16 cellular contexts compared by ENCODE assay signal in the genomic region with DNA sequence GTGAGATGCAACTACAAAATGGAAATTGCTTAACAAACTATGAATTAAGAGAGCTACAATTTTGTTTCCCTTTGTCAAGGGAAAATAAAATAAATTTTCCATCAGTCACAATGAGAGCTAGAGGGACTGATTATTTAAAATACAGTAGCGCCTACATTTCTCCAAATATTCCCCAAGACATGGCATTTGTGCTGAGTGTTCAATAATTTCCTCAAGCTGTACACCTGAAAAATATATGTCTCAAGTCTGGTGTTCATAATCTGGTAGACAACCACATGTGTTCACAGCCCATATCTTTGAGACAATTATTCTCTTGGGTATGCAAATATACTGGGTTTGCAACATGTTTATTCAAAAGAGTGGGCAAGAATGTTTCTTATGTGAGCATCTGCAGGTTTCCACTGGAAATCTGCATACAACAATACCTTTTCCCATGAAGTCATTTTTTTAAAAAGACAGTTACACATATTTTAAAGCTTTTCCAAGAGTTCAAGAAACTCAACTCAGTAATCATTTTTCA.
DNase-seq lines count a peak whose midpoint lies in the region; ATAC-seq, FAIRE-seq and TF ChIP-seq lines count a peak whose summit lies in the region.
"Had no signal": no experiment of that assay in that cellular context is flagged by ENCODE, and none has a peak within 500 bp of the region (broad histone marks: within the 10 kb centered on the region; RNA-seq: fewer than 3 reads in every experiment).

No MANE protein-coding gene starts in this region.

- TF ChIP-seq RAD21 in GM12878 (IDR thresholded peaks at IDR 0.05; ENCODE audit: insufficient read depth, low read depth, low read length): no peak

- peak; percentile 9 for FAIRE-seq in GM18507 (lab: Jason Lieb, UNC)
- FAIRE-seq in GM12878 (lab: Jason Lieb, UNC): no peak
- FAIRE-seq: H54, HTR-8/SVneo had no signal

- BruUV-seq in GM12878 (replicated peaks; lab: Mats Ljungman, UMichigan): no TSS peak

- no peak overlapping the region for H3K9ac ChIP-seq in GM12878 (ENCODE audit: control insufficient read depth, insufficient read depth, low read length)
- H3K9ac ChIP-seq: GM23248 had no signal

- H3K4me3 ChIP-seq in GM12878: no peak overlapping the region
- H3K4me3 ChIP-seq: GM23248 had no signal

- ATAC-seq in GM19324 (IDR thresholded peaks at IDR 0.05; ENCODE audit: low FRiP score, unreplicated experiment) (peak; percentile 50), HG03342 (IDR thresholded peaks at IDR 0.05; ENCODE audit: unreplicated experiment) (peak; percentile 52), GM12878 (peak; percentile 31; the same call in 2 of the 3 replicates), left lobe of liver (no peak)
- ATAC-seq: HCT116 had no signal

- H3K4me2 ChIP-seq in GM12878 (ENCODE audit: control insufficient read depth, insufficient read depth): no peak overlapping the region

- peaks cover 8% of the 10 kb centered on the region; the same call in 1 of the 2 replicates for H3K4me1 ChIP-seq in GM12878 (ENCODE audit: control insufficient read depth, insufficient read depth, low read length)

- WGBS in GM12878 (ENCODE audit: insufficient coverage, insufficient replicate concordance, low lambda C conversion rate, missing lambda C conversion rate): 82% methylated on average over 1 of the region's 1 CpG

- H3K36me3 ChIP-seq in GM12878 (ENCODE audit: control insufficient read depth in 2 of 2, insufficient read depth in 2 of 2, low read length in 1 of 2): no peaks in the 10 kb centered on the region

- H3K27ac ChIP-seq in GM12878 (ENCODE audit: control insufficient read depth, insufficient read depth): no peak overlapping the region
- H3K27ac ChIP-seq: GM23248 had no signal

- no peaks in the 10 kb centered on the region for H3K79me2 ChIP-seq in GM12878 (ENCODE audit: control insufficient read depth, insufficient read depth, low read length)

- TF ChIP-seq EP300 in GM12878 (IDR thresholded peaks at IDR 0.05; ENCODE audit: borderline replicate concordance in 1 of 2, control insufficient read depth in 1 of 2, low read depth in 2 of 2, low read length in 2 of 2): no peak

- in situ Hi-C loops in GM12878 (cut with MboI): no loop called here

- no peak for TF ChIP-seq POLR2A in GM12878 (IDR thresholded peaks at IDR 0.05; ENCODE audit: low read depth, low read length)

- RAD21 ChIA-PET in GM12878 (lab: Charles Lee; ENCODE audit: unreplicated experiment): interaction anchor here (0.9 to 1.7 kb wide), 4 partner anchors 47 to 99 kb away, joined by 3 to 7 read pairs (median 3); no protein-coding TSS in a partner anchor

- SMC1A ChIA-PET in GM12878 (lab: Charles Lee; ENCODE audit: uncharacterized antibody, unreplicated experiment): interaction anchor here (0.7 to 4.8 kb wide), 16 partner anchors 8 to 115 kb away, joined by 3 to 33 read pairs (median 5); no protein-coding TSS in a partner anchor

- intact Hi-C loops in GM12878 (cut with micrococcal nuclease; ENCODE audit: unreplicated experiment): loop anchor here (5.0 kb wide), 1 partner anchor 76 kb away; no protein-coding TSS in a partner anchor

- H3K27me3 ChIP-seq in GM12878 (replicated peaks in 1 of 2; ENCODE audit: control insufficient read depth in 2 of 2, insufficient read depth in 2 of 2, low read length in 1 of 2): no peaks in the 10 kb centered on the region

- CTCF ChIA-PET in GM12878 (lab: Yijun Ruan, JAX): interaction anchor here (0.7 to 2.8 kb wide), 3 partner anchors 14 to 47 kb away, joined by 3 to 15 read pairs (median 3); no protein-coding TSS in a partner anchor

- H3K9me3 ChIP-seq in GM12878 (replicated peaks; ENCODE audit: control insufficient read depth, insufficient read depth, low read length): no peaks in the 10 kb centered on the region; the same call in 2 of the 3 replicates

- H4K20me1 ChIP-seq in GM12878 (ENCODE audit: control insufficient read depth, insufficient read depth): no peaks in the 10 kb centered on the region

- no peak for TF ChIP-seq CTCF in GM12878 (IDR thresholded peaks at IDR 0.05 in 2 of 3, conservative IDR thresholded peaks at IDR 0.05 in 1 of 3; ENCODE audit: control insufficient read depth in 2 of 3, extremely low read depth in 1 of 3, insufficient read depth in 1 of 3, low read depth in 3 of 3, low read length in 3 of 3)

- DNase-seq in GM18507 (ENCODE audit: extremely low spot score, insufficient read length, low read depth) (no peak), GM12878 (ENCODE audit: low read depth, low spot score) (no peak), mucosa of gallbladder (ENCODE audit: low spot score) (no peak), left lobe of liver (ENCODE audit: low spot score) (no peak)
- no peak for DNase-seq in activated CD8-positive, alpha-beta memory T cell treated with anti-CD3 and anti-CD28 coated beads, Interleukin-2, amount 50 U/mL, for 4 hours
- DNase-seq: C1 segment of cervical spinal cord; Calu3; CD4-positive, alpha-beta T cell; DMS 273 treated with DMSO at 0.1 percent for 48 hours; GM23248; Karpas-422 had no signal

- POLR2A ChIA-PET in GM12878 (lab: Charles Lee): interaction anchor here (1.2 to 1.4 kb wide), 2 partner anchors 9 to 74 kb away, joined by 4 to 6 read pairs; no protein-coding TSS in a partner anchor

- H2AFZ ChIP-seq in GM12878 (ENCODE audit: control insufficient read depth, low read depth, low read length): no peak overlapping the region
- H2AFZ ChIP-seq: GM23248 had no signal

TF ChIP-seq in GM12878, 131 proteins besides CTCF, POLR2A, EP300 and RAD21:
- TF ChIP-seq TBL1XR1 (IDR thresholded peaks at IDR 0.05; ENCODE audit: low read depth, low read length): no peak
- TF ChIP-seq NFIC (IDR thresholded peaks at IDR 0.05; ENCODE audit: low read depth, low read length): no peak
- TF ChIP-seq SIN3A (IDR thresholded peaks at IDR 0.05; ENCODE audit: low read depth, low read length): no peak
- TF ChIP-seq ETV6 (conservative IDR thresholded peaks at IDR 0.05 in 1 of 2, IDR thresholded peaks at IDR 0.05 in 1 of 2; ENCODE audit: borderline replicate concordance in 1 of 2, low read depth in 1 of 2): no peak
- TF ChIP-seq ATF7 (IDR thresholded peaks at IDR 0.05; ENCODE audit: low read depth): peak; percentile 44; the same call in 1 of the 2 replicates
- no peak for TF ChIP-seq KDM1A (IDR thresholded peaks at IDR 0.05; ENCODE audit: borderline replicate concordance)
- TF ChIP-seq EED (IDR thresholded peaks at IDR 0.05; ENCODE audit: low read depth): no peak
- no peak for TF ChIP-seq POLR2AphosphoS5 (IDR thresholded peaks at IDR 0.05; ENCODE audit: low read length)
- TF ChIP-seq, protein P1, sequence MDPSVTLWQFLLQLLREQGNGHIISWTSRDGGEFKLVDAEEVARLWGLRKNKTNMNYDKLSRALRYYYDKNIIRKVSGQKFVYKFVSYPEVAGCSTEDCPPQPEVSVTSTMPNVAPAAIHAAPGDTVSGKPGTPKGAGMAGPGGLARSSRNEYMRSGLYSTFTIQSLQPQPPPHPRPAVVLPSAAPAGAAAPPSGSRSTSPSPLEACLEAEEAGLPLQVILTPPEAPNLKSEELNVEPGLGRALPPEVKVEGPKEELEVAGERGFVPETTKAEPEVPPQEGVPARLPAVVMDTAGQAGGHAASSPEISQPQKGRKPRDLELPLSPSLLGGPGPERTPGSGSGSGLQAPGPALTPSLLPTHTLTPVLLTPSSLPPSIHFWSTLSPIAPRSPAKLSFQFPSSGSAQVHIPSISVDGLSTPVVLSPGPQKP (IDR thresholded peaks at IDR 0.05; ENCODE audit: low read depth, low read length): no peak
- TF ChIP-seq POU2F2 (IDR thresholded peaks at IDR 0.05; ENCODE audit: borderline replicate concordance, low read depth, low read length): peak; percentile 46; the same call in 1 of the 3 replicates
- TF ChIP-seq PAX5 (IDR thresholded peaks at IDR 0.05; ENCODE audit: borderline replicate concordance, low read depth, low read length): no peak
TF ChIP-seq in GM12878: peak in this region for 2.
